In genomic region chr18:79117791-79118190, GRCh38 we compare ENCODE assay signal across 2 cellular contexts.
TF ChIP-seq lines count a peak whose summit lies in the region.

No MANE protein-coding gene starts in this region.

TF ChIP-seq in IMR-90, 13 proteins besides CTCF, POLR2A, EP300 and RAD21:
- no peak for TF ChIP-seq RCOR1 (IDR thresholded peaks at IDR 0.05; ENCODE audit: insufficient replicate concordance, low read length)
- TF ChIP-seq CEBPB (IDR thresholded peaks at IDR 0.05; ENCODE audit: low read depth, low read length): peak; percentile 75

TF ChIP-seq in K562, 482 proteins besides CTCF, POLR2A, EP300 and RAD21:
- TF ChIP-seq GTF2E2 (tag; IDR thresholded peaks at IDR 0.05) (no peak), MYBL2 (IDR thresholded peaks at IDR 0.05; ENCODE audit: low read depth) (no peak), MYBL2 (CRISPR knock-in tag; IDR thresholded peaks at IDR 0.05; ENCODE audit: borderline replicate concordance) (no peak), CEBPG (CRISPR knock-in tag; IDR thresholded peaks at IDR 0.05) (no peak), CEBPG (tag; conservative IDR thresholded peaks at IDR 0.05 in 1 of 2, IDR thresholded peaks at IDR 0.05 in 1 of 2) (peak; percentile 14 to 44; a peak in 1 of 4 replicates), CEBPB (tag; IDR thresholded peaks at IDR 0.05) (peak; percentile 61), ZNF830 (CRISPR knock-in tag; IDR thresholded peaks at IDR 0.05) (no peak)
- TF ChIP-seq, protein P1, sequence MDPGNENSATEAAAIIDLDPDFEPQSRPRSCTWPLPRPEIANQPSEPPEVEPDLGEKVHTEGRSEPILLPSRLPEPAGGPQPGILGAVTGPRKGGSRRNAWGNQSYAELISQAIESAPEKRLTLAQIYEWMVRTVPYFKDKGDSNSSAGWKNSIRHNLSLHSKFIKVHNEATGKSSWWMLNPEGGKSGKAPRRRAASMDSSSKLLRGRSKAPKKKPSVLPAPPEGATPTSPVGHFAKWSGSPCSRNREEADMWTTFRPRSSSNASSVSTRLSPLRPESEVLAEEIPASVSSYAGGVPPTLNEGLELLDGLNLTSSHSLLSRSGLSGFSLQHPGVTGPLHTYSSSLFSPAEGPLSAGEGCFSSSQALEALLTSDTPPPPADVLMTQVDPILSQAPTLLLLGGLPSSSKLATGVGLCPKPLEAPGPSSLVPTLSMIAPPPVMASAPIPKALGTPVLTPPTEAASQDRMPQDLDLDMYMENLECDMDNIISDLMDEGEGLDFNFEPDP (CRISPR knock-in tag; IDR thresholded peaks at IDR 0.05): no peak
